Comparison of ENCODE assay signal across 9 cellular contexts in the genomic region with DNA sequence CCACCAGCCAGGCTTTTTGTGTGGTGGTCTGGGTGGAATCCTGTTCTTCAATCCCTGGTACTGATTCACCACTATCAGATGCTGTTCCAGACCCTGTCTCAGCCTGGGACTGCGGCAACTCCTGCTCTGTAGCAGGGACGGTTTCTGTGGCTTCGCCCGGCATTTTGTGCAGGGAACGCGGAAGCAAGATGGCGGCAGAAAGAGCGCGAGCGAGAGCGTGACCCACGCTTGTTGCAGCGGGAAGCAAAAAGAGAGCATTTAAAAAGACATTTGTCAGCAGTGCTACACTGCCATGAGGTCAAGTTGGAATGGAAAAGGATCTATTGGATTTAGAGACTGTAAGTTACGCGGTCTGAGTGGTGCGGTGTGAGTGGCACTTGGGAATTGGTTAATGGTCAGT. TPM values are rescaled to one million over a fixed set of nuclear protein-coding genes. Genes with fewer than 3 reads are reported as not detected.
"Had no signal": no experiment of that assay in that cellular context is flagged by ENCODE, and none has a peak within 500 bp of the region (broad histone marks: within the 10 kb centered on the region; RNA-seq: fewer than 3 reads in every experiment).

A gene (minus strand): TSS at position 202 of the 400 bp plus-strand sequence. CDS start 39 bp downstream, at position 163.

- ATAC-seq: HepG2 had no signal

- H3K27me3 Mint-ChIP-seq: IgD-negative memory B cell had no signal

- H3K27ac ChIP-seq: HL-60 had no signal

- DNase-seq: GOT3, H9, HCEC 1CT, KG1 had no signal

- H3K9me3 Mint-ChIP-seq: H9, IgD-negative memory B cell had no signal

- H3K4me3 Mint-ChIP-seq: H9, IgD-negative memory B cell had no signal

- H3K27ac Mint-ChIP-seq: H9, IgD-negative memory B cell had no signal

- FAIRE-seq: H54, HepG2 had no signal

- H3K4me1 Mint-ChIP-seq: H9 had no signal

- H3K36me3 Mint-ChIP-seq: IgD-negative memory B cell had no signal

RNA-seq across cellular contexts. Expression of the gene that starts here (rescaled TPM):
- total RNA-seq: H9, HepG2, HT1080 had no signal
- polyA plus RNA-seq: IgD-negative memory B cell had no signal
